Comparison of ENCODE assay signal across 21 cellular contexts in the genomic region with DNA sequence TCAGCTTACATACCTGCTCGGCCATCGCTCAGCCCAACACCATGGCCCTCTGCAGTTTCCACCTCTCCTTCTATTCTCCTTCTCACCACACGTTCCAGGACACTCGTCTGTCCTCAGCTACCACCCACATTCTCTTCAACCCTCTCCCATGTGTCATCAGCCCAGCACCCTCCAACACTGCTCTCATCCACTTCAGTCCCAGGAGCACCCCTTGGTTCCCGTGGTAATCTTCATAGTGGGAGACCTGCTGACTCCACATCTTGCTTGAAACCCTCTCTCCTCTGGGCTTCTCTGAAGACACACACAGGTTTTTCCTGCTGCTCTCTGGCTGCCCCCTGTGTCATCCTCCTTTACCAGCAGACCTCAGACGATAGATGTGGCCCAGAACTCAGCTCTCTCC.
A peak's percentile ranks its signal among the peaks of the same experiment; 100 is the strongest.
DNase-seq lines count a peak whose midpoint lies in the region; ATAC-seq and TF ChIP-seq lines count a peak whose summit lies in the region.
"Had no signal": no experiment of that assay in that cellular context is flagged by ENCODE, and none has a peak within 500 bp of the region (broad histone marks: within the 10 kb centered on the region; RNA-seq: fewer than 3 reads in every experiment).

No MANE protein-coding gene starts in this region.

- H3K4me1 ChIP-seq in mammary epithelial cell (ENCODE audit: insufficient read depth, low read length) (no peaks in the 10 kb centered on the region), neural progenitor cell (peaks cover 29% of the 10 kb centered on the region)
- H3K4me1 ChIP-seq: prostate gland had no signal

- H3K4me1 Mint-ChIP-seq in MCF 10A (ENCODE audit: insufficient read depth, unreplicated experiment) (peaks cover 17% of the 10 kb centered on the region), neural progenitor cell (peaks cover 47% of the 10 kb centered on the region)
- H3K4me1 Mint-ChIP-seq: activated naive CD8-positive, alpha-beta T cell treated with anti-CD3 and anti-CD28 coated beads, Interleukin-2, amount 10 ng/mL, durations not matched to agents 7 days and 5 days had no signal

- in situ Hi-C loops in mammary epithelial cell (cut with MboI; ENCODE audit: low sequenced_read_pairs in 2 of 2) = no loop called here

- H3K4me2 ChIP-seq in mammary epithelial cell (ENCODE audit: insufficient read depth, low read depth, low read length) (no peak overlapping the region), neural progenitor cell (no peak overlapping the region)

- ATAC-seq in HG02884 (IDR thresholded peaks at IDR 0.05; ENCODE audit: unreplicated experiment) (no peak), GM18907 (IDR thresholded peaks at IDR 0.05; ENCODE audit: unreplicated experiment) (no peak)

- H3K27ac ChIP-seq in mammary epithelial cell (ENCODE audit: insufficient read depth, low read depth, low read length) (no peak overlapping the region), neural progenitor cell (no peak overlapping the region)
- H3K27ac ChIP-seq: BLaER1 treated with 17β-estradiol and CSF1 and Interleukin-3, amounts not matched to agents 10 nM and 100 nM; cardiac muscle cell; gastroesophageal sphincter; prostate gland had no signal

- POLR2A ChIA-PET in MCF 10A (lab: Yijun Ruan, JAX) = no interaction called here

- H3K9me3 ChIP-seq in mammary epithelial cell (replicated peaks; ENCODE audit: insufficient read depth, low read length) = no peaks in the 10 kb centered on the region
- H3K9me3 ChIP-seq in neural progenitor cell (ENCODE audit: low read depth) = no peaks in the 10 kb centered on the region
- H3K9me3 ChIP-seq: MG63, prostate gland had no signal

- dilution Hi-C loops in mammary epithelial cell (cut with HindIII; ENCODE audit: low sequenced_read_pairs) = no loop called here

- H3K27ac Mint-ChIP-seq in MCF 10A (ENCODE audit: low read depth, unreplicated experiment) = peak overlapping the region; percentile 13
- H3K27ac Mint-ChIP-seq in neural progenitor cell = peak overlapping the region; percentile 94
- H3K27ac Mint-ChIP-seq: activated naive CD8-positive, alpha-beta T cell treated with anti-CD3 and anti-CD28 coated beads, Interleukin-2, amount 10 ng/mL, durations not matched to agents 7 days and 5 days had no signal

- CTCF ChIA-PET in MCF 10A (lab: Yijun Ruan, JAX) = no interaction called here
- CTCF ChIA-PET in mammary epithelial cell (lab: Charles Lee; ENCODE audit: low non-redundant PET) = no interaction called here

- H3K27me3 Mint-ChIP-seq in MCF 10A (ENCODE audit: insufficient read depth, unreplicated experiment) = no peaks in the 10 kb centered on the region
- no peaks in the 10 kb centered on the region for H3K27me3 Mint-ChIP-seq in neural progenitor cell (ENCODE audit: insufficient read depth, low read depth)

- no peak overlapping the region for H2AFZ ChIP-seq in mammary epithelial cell (ENCODE audit: low read depth, low read length)
- no peak overlapping the region for H2AFZ ChIP-seq in neural progenitor cell (replicated peaks)

- H3K4me3 ChIP-seq in mammary epithelial cell (replicated peaks in 1 of 3; ENCODE audit: insufficient read depth in 1 of 3, low read depth in 2 of 3, low read length in 3 of 3) (no peak overlapping the region), choroid plexus epithelial cell (ENCODE audit: low read depth, low read length) (no peak overlapping the region), neural progenitor cell (no peak overlapping the region)
- H3K4me3 ChIP-seq: BLaER1 treated with 17β-estradiol and CSF1 and Interleukin-3, amounts not matched to agents 10 nM and 100 nM; cardiac muscle cell; gastroesophageal sphincter; MG63; prostate gland had no signal

- WGBS in mammary epithelial cell (ENCODE audit: low coverage, missing lambda C conversion rate) = 95% methylated on average over 6 of the region's 6 CpGs

- H3K4me3 Mint-ChIP-seq in MCF 10A (ENCODE audit: unreplicated experiment) = no peak overlapping the region
- H3K4me3 Mint-ChIP-seq in neural progenitor cell = no peak overlapping the region
- H3K4me3 Mint-ChIP-seq: activated naive CD8-positive, alpha-beta T cell treated with anti-CD3 and anti-CD28 coated beads, Interleukin-2, amount 10 ng/mL, durations not matched to agents 7 days and 5 days; nephron had no signal

- peaks cover 21% of the 10 kb centered on the region for H3F3A ChIP-seq in neural progenitor cell (ENCODE audit: low read depth)

- H3K27me3 ChIP-seq in mammary epithelial cell (ENCODE audit: insufficient read depth, low read length) (no peaks in the 10 kb centered on the region), neural progenitor cell (no peaks in the 10 kb centered on the region)
- H3K27me3 ChIP-seq: BLaER1 treated with 17β-estradiol and CSF1 and Interleukin-3, amounts not matched to agents 10 nM and 100 nM; cardiac muscle cell; dorsolateral prefrontal cortex; gastroesophageal sphincter; MG63 had no signal

- TF ChIP-seq CTCF in MCF 10A (IDR thresholded peaks at IDR 0.05; ENCODE audit: unreplicated experiment) = no peak
- no peak for TF ChIP-seq CTCF in mammary epithelial cell (conservative IDR thresholded peaks at IDR 0.05 in 1 of 2, IDR thresholded peaks at IDR 0.05 in 1 of 2; ENCODE audit: extremely low read depth in 1 of 2, insufficient read depth in 1 of 2, low read depth in 1 of 2, low read length in 2 of 2)
- no peak for TF ChIP-seq CTCF in choroid plexus epithelial cell (conservative IDR thresholded peaks at IDR 0.05; ENCODE audit: low read depth, low read length)
- TF ChIP-seq CTCF in neural progenitor cell (IDR thresholded peaks at IDR 0.05) = no peak

- H3K79me2 ChIP-seq in mammary epithelial cell (ENCODE audit: insufficient read depth, low read length) = no peaks in the 10 kb centered on the region
- H3K79me2 ChIP-seq in neural progenitor cell (ENCODE audit: low read depth) = no peaks in the 10 kb centered on the region

- H3K9me3 Mint-ChIP-seq in MCF 10A (ENCODE audit: unreplicated experiment) (no peaks in the 10 kb centered on the region), neural progenitor cell (peaks cover 13% of the 10 kb centered on the region)
- H3K9me3 Mint-ChIP-seq: nephron had no signal

- BruUV-seq in MCF 10A (replicated peaks; lab: Mats Ljungman, UMichigan) (no TSS peak), mammary epithelial cell (replicated peaks; lab: Mats Ljungman, UMichigan) (no TSS peak)

- H3K36me3 ChIP-seq in mammary epithelial cell (ENCODE audit: insufficient read depth, low read length) (no peaks in the 10 kb centered on the region), neural progenitor cell (no peaks in the 10 kb centered on the region)
- H3K36me3 ChIP-seq: cardiac muscle cell, MG63, prostate gland had no signal

- DNase-seq in MCF 10A (ENCODE audit: unreplicated experiment) (no peak), mammary epithelial cell (no peak), choroid plexus epithelial cell (ENCODE audit: low read depth) (peak; percentile 51), neural progenitor cell (ENCODE audit: low spot score) (no peak), T-helper 9 cell (no peak)
- DNase-seq in activated CD4-positive, alpha-beta T cell treated with anti-CD3 and anti-CD28 coated beads, Interleukin-2, amount 50 U/mL, for 1 hour = no peak
- DNase-seq: 8988T; activated CD4-positive, alpha-beta T cell treated with anti-CD3 and anti-CD28 coated beads for 48 hours; activated naive CD8-positive, alpha-beta T cell treated with anti-CD3 and anti-CD28 coated beads, Interleukin-2, amount 10 ng/mL, durations not matched to agents 7 days and 5 days; dorsolateral prefrontal cortex; MG63; NCI-H187; NCI-H748 treated with DMSO at 0.1 percent for 48 hours; SHP77 treated with DMSO at 0.1 percent for 48 hours had no signal

- H4K20me1 ChIP-seq in mammary epithelial cell (ENCODE audit: insufficient read depth, low read length) (no peaks in the 10 kb centered on the region), neural progenitor cell (ENCODE audit: low read depth) (peaks cover 10% of the 10 kb centered on the region)
- H4K20me1 ChIP-seq: BLaER1 treated with 17β-estradiol and CSF1 and Interleukin-3, amounts not matched to agents 10 nM and 100 nM had no signal

- intact Hi-C loops in MCF 10A (cut with micrococcal nuclease) = no loop called here
- intact Hi-C loops in mammary epithelial cell (cut with micrococcal nuclease) = loop anchor here (10.0 kb wide), 1 partner anchor 235 kb away; no protein-coding TSS in a partner anchor

- no peak overlapping the region for H3K9ac ChIP-seq in mammary epithelial cell (ENCODE audit: insufficient read depth, low read length)
- no peak overlapping the region for H3K9ac ChIP-seq in neural progenitor cell
- H3K9ac ChIP-seq: BLaER1 treated with 17β-estradiol and CSF1 and Interleukin-3, amounts not matched to agents 10 nM and 100 nM had no signal

- peaks cover 22% of the 10 kb centered on the region for H3K36me3 Mint-ChIP-seq in MCF 10A (ENCODE audit: insufficient read depth, unreplicated experiment)
- peaks cover 55% of the 10 kb centered on the region for H3K36me3 Mint-ChIP-seq in neural progenitor cell
- H3K36me3 Mint-ChIP-seq: activated naive CD8-positive, alpha-beta T cell treated with anti-CD3 and anti-CD28 coated beads, Interleukin-2, amount 10 ng/mL, durations not matched to agents 7 days and 5 days had no signal
